Comparison of ENCODE assay signal across 18 cellular contexts in genomic region chr2:232162191-232162590, GRCh38.
DNase-seq lines count a peak whose midpoint lies in the region; ATAC-seq and TF ChIP-seq lines count a peak whose summit lies in the region.
"Had no signal": no experiment of that assay in that cellular context is flagged by ENCODE, and none has a peak within 500 bp of the region (broad histone marks: within the 10 kb centered on the region; RNA-seq: fewer than 3 reads in every experiment).

No MANE protein-coding gene starts in this region.

- H3K23ac ChIP-seq in IMR-90 (ENCODE audit: low read depth, low read length) (no peak overlapping the region), mesenchymal stem cell (ENCODE audit: low read length in 2 of 2) (no peak overlapping the region)

- no peak overlapping the region for H4K91ac ChIP-seq in IMR-90 (ENCODE audit: insufficient read depth, low read depth, low read length)
- H4K91ac ChIP-seq in mesenchymal stem cell (ENCODE audit: low read length): no peak overlapping the region

- CTCF ChIA-PET in IMR-90 (lab: Yijun Ruan, JAX): no interaction called here

- H3K9me3 ChIP-seq in IMR-90 (ENCODE audit: control insufficient read depth, insufficient read depth, low read length) (no peaks in the 10 kb centered on the region), mesenchymal stem cell (ENCODE audit: control insufficient read depth, low read length) (no peaks in the 10 kb centered on the region)
- H3K9me3 ChIP-seq: Caco-2, Peyer's patch had no signal

- TF ChIP-seq RAD21 in IMR-90 (IDR thresholded peaks at IDR 0.05; ENCODE audit: low read length): no peak

- no peak overlapping the region for H3K4ac ChIP-seq in IMR-90 (ENCODE audit: low read depth, low read length)
- H3K4ac ChIP-seq in mesenchymal stem cell (ENCODE audit: low read depth in 1 of 2, low read length in 2 of 2): no peak overlapping the region

- no peak overlapping the region for H2BK20ac ChIP-seq in IMR-90 (ENCODE audit: low read depth, low read length)

- H3K9ac ChIP-seq in IMR-90 (ENCODE audit: low read depth, low read length): no peak overlapping the region
- no peak overlapping the region for H3K9ac ChIP-seq in mesenchymal stem cell (ENCODE audit: low read length)

- no peak for TF ChIP-seq CTCF in IMR-90 (conservative IDR thresholded peaks at IDR 0.05; ENCODE audit: low read depth, low read length)
- TF ChIP-seq CTCF in brain microvascular endothelial cell (IDR thresholded peaks at IDR 0.05; ENCODE audit: low read depth, low read length, missing control alignments): no peak

- ATAC-seq in IMR-90 (ENCODE audit: low read depth) (peak; percentile 51), HG03108 (IDR thresholded peaks at IDR 0.05; ENCODE audit: unreplicated experiment) (no peak), GM18868 (IDR thresholded peaks at IDR 0.05; ENCODE audit: unreplicated experiment) (no peak)
- ATAC-seq: HCT116 had no signal

- H4K20me1 ChIP-seq in IMR-90 (ENCODE audit: insufficient read depth, low read length): peaks cover 4% of the 10 kb centered on the region; the same call in 1 of the 2 replicates

- no peak overlapping the region for H3K56ac ChIP-seq in IMR-90 (ENCODE audit: extremely low read depth, insufficient read depth, low read length)

- H3K27ac ChIP-seq in IMR-90 (ENCODE audit: insufficient read depth, low read length) (no peak overlapping the region), brain microvascular endothelial cell (no peak overlapping the region), mesenchymal stem cell (ENCODE audit: low read length, poor library complexity, severe bottlenecking) (no peak overlapping the region)
- H3K27ac ChIP-seq: Peyer's patch, SK-N-MC had no signal

- intact Hi-C loops in IMR-90 (cut with micrococcal nuclease): no loop called here

- H2AK9ac ChIP-seq in IMR-90 (replicated peaks; ENCODE audit: low read depth, low read length, poor library complexity): no peak overlapping the region

- BruUV-seq in IMR-90 (replicated peaks; lab: Mats Ljungman, UMichigan): no TSS peak

- H3K79me1 ChIP-seq in IMR-90 (ENCODE audit: low read depth in 1 of 2, low read length in 2 of 2): no peaks in the 10 kb centered on the region; a peak in 2 of 4 replicates
- H3K79me1 ChIP-seq in mesenchymal stem cell (replicated peaks; ENCODE audit: low read length, poor library complexity, severe bottlenecking): peaks cover 6% of the 10 kb centered on the region

- H3K4me3 ChIP-seq in IMR-90 (ENCODE audit: insufficient read depth, low read depth, low read length): no peak overlapping the region
- no peak overlapping the region for H3K4me3 ChIP-seq in brain microvascular endothelial cell (ENCODE audit: low read depth, low read length)
- H3K4me3 ChIP-seq in mesenchymal stem cell (ENCODE audit: insufficient read depth in 1 of 2, low read depth in 1 of 2, low read length in 2 of 2): no peak overlapping the region
- H3K4me3 ChIP-seq: Peyer's patch, SK-N-MC had no signal

- no peak overlapping the region for H2BK12ac ChIP-seq in mesenchymal stem cell (ENCODE audit: low read length in 2 of 2)

- H3K14ac ChIP-seq in IMR-90 (replicated peaks; ENCODE audit: low read depth, low read length): no peak overlapping the region
- H3K14ac ChIP-seq in mesenchymal stem cell (ENCODE audit: low read length in 2 of 2): no peak overlapping the region

- H3K27me3 ChIP-seq in IMR-90 (ENCODE audit: control insufficient read depth, insufficient read depth, low read length) (no peaks in the 10 kb centered on the region), brain microvascular endothelial cell (replicated peaks) (no peaks in the 10 kb centered on the region), mesenchymal stem cell (ENCODE audit: control insufficient read depth in 1 of 2, insufficient read depth in 1 of 2, low read length in 2 of 2) (no peaks in the 10 kb centered on the region)
- H3K27me3 ChIP-seq: Peyer's patch had no signal

- H4K5ac ChIP-seq in IMR-90 (ENCODE audit: low read depth, low read length): no peak overlapping the region

- DNase-seq in AG08396 (ENCODE audit: low spot score): peak; percentile 43
- peak; percentile 39 for DNase-seq in IMR-90
- peak; percentile 31 for DNase-seq in brain microvascular endothelial cell
- DNase-seq in mesenchymal stem cell: peak; percentile 4
- DNase-seq in T-helper 1 cell: no peak
- no peak for DNase-seq in NCI-H510A (lab: John Stamatoyannopoulos, UW)
- DNase-seq: Caco-2, DMS153, KBM-7, NCI-H1436 treated with DMSO at 0.1 percent for 48 hours, NCI-H2029 treated with DMSO at 0.1 percent for 48 hours, NCI-H524 treated with DMSO at 0.1 percent for 48 hours, Peyer's patch, Right ventricle myocardium superior had no signal

- H2AK5ac ChIP-seq in IMR-90 (ENCODE audit: low read depth, low read length): no peak overlapping the region
- no peak overlapping the region for H2AK5ac ChIP-seq in mesenchymal stem cell (ENCODE audit: low read length, severe bottlenecking)

- H3K4me2 ChIP-seq in IMR-90 (ENCODE audit: low read depth, low read length): no peak overlapping the region
- no peak overlapping the region for H3K4me2 ChIP-seq in mesenchymal stem cell (ENCODE audit: low read length, poor library complexity, severe bottlenecking)

- no CpG with 5 or more reads among the region's 3 CpGs for WGBS in IMR-90 (ENCODE audit: extremely low coverage in 2 of 2, insufficient read length in 1 of 2), 2 experiments
- WGBS in mesenchymal stem cell: 100% methylated on average over 3 of the region's 3 CpGs

- no peak overlapping the region for H2AFZ ChIP-seq in IMR-90 (replicated peaks; ENCODE audit: low read length, poor library complexity)
- no peak overlapping the region for H2AFZ ChIP-seq in mesenchymal stem cell (ENCODE audit: low read depth, low read length)

- H2BK120ac ChIP-seq in IMR-90 (ENCODE audit: low read depth, low read length) (no peak overlapping the region), mesenchymal stem cell (ENCODE audit: low read depth, low read length) (no peak overlapping the region)

- H4K8ac ChIP-seq in IMR-90 (ENCODE audit: low read depth in 2 of 2, low read length in 2 of 2): no peak overlapping the region
- H4K8ac ChIP-seq in mesenchymal stem cell (ENCODE audit: low read length): no peak overlapping the region

- in situ Hi-C loops in IMR-90 (cut with MboI; ENCODE audit: low sequenced_read_pairs): no loop called here
- in situ Hi-C loops in brain microvascular endothelial cell (cut with HindIII; ENCODE audit: low pct_ligation_motif_present, low sequenced_read_pairs): no loop called here

- H2BK5ac ChIP-seq in IMR-90 (ENCODE audit: low read depth, low read length, poor library complexity, severe bottlenecking) (no peak overlapping the region), mesenchymal stem cell (ENCODE audit: low read depth, low read length, poor library complexity, severe bottlenecking) (no peak overlapping the region)

- peaks cover 3% of the 10 kb centered on the region; the same call in 1 of the 2 replicates for H3K9me1 ChIP-seq in IMR-90 (ENCODE audit: insufficient read depth, low read length)

- H3K36me3 ChIP-seq in IMR-90 (ENCODE audit: control insufficient read depth, insufficient read depth, low read length) (peaks cover 4% of the 10 kb centered on the region; the same call in 1 of the 2 replicates), brain microvascular endothelial cell (replicated peaks) (no peaks in the 10 kb centered on the region), mesenchymal stem cell (ENCODE audit: control insufficient read depth in 1 of 2, insufficient read depth in 2 of 2, low read depth in 1 of 2, low read length in 2 of 2) (peaks cover 9 to 38% of the 10 kb centered on the region in 2 experiments)

- H3K4me1 ChIP-seq in IMR-90 (ENCODE audit: control insufficient read depth, insufficient read depth, low read length) (0 out of 2 replicates have a peak, but pooled peaks cover 2% of the 10 kb centered on the region), mesenchymal stem cell (ENCODE audit: control insufficient read depth, insufficient read depth, low read depth, low read length) (peaks cover 2% of the 10 kb centered on the region)
- H3K4me1 ChIP-seq: Caco-2, Peyer's patch had no signal

- TF ChIP-seq POLR2A in IMR-90 (IDR thresholded peaks at IDR 0.05; ENCODE audit: low read depth, low read length): no peak

- H3K18ac ChIP-seq in IMR-90 (ENCODE audit: low read depth, low read length) (no peak overlapping the region), mesenchymal stem cell (ENCODE audit: low read depth in 1 of 2, low read length in 2 of 2) (no peak overlapping the region)

- POLR2A ChIA-PET in IMR-90 (lab: Charles Lee; ENCODE audit: unreplicated experiment): no interaction called here

- H2BK15ac ChIP-seq in IMR-90 (ENCODE audit: low read depth, low read length) (no peak overlapping the region), mesenchymal stem cell (ENCODE audit: low read depth, poor library complexity, severe bottlenecking) (no peak overlapping the region)

- dilution Hi-C loops in IMR-90 (cut with HindIII; ENCODE audit: low sequenced_read_pairs, unreplicated experiment): no loop called here

TF ChIP-seq in IMR-90, 13 proteins besides CTCF, POLR2A, EP300 and RAD21:
- TF ChIP-seq ELK1 (IDR thresholded peaks at IDR 0.05; ENCODE audit: borderline replicate concordance, low read depth, low read length) (no peak), MAZ (IDR thresholded peaks at IDR 0.05; ENCODE audit: borderline replicate concordance, low read depth, low read length) (no peak), SMC3 (IDR thresholded peaks at IDR 0.05; ENCODE audit: low read depth, low read length) (no peak)

Comparison
In these comparisons a context has a peak if more than half of its experiments do, and no peak if none do; other contexts are left out.
1. DNase-seq: peak in AG08396 (single experiment), IMR-90 (single experiment), brain microvascular endothelial cell (single experiment) and mesenchymal stem cell (single experiment); none in T-helper 1 cell (0 of 5) and NCI-H510A (single experiment).